7 cellular contexts compared by ENCODE assay signal in genomic region chr11:12318791-12319733, GRCh38. TPM values are rescaled to one million over a fixed set of nuclear protein-coding genes. Genes with fewer than 3 reads are reported as not detected.
DNase-seq lines count a peak whose midpoint lies in the region; ATAC-seq lines count a peak whose summit lies in the region.

No MANE protein-coding gene starts in this region.

- ATAC-seq in GM19023 (IDR thresholded peaks at IDR 0.05; ENCODE audit: unreplicated experiment) = no peak
- ATAC-seq in activated CD8-positive, alpha-beta T cell treated with anti-CD3 and anti-CD28 coated beads, Interleukin-2, amount 10 ng/mL, durations not matched to agents 7 days and 5 days = no peak

- H3K4me3 ChIP-seq in stomach smooth muscle (ENCODE audit: low read length in 2 of 2) = peak overlapping the region; percentile 17 to 20

- H3K27ac ChIP-seq in stomach smooth muscle (ENCODE audit: low read length) = peak overlapping the region; percentile 82

- no peaks in the 10 kb centered on the region for H3K36me3 ChIP-seq in stomach smooth muscle (ENCODE audit: control insufficient read depth in 2 of 2, insufficient read depth in 2 of 2, low read length in 2 of 2)

- H3K27me3 Mint-ChIP-seq in activated CD8-positive, alpha-beta T cell treated with anti-CD3 and anti-CD28 coated beads, Interleukin-2, amount 10 ng/mL, durations not matched to agents 7 days and 5 days (ENCODE audit: low read depth) = peaks cover 4% of the 10 kb centered on the region

- no peak overlapping the region for H3K4me3 Mint-ChIP-seq in activated CD8-positive, alpha-beta T cell treated with anti-CD3 and anti-CD28 coated beads, Interleukin-2, amount 10 ng/mL, durations not matched to agents 7 days and 5 days

- CTCF ChIA-PET in activated CD8-positive, alpha-beta T cell treated with anti-CD3 and anti-CD28 coated beads, Interleukin-2, amount 10 ng/mL, durations not matched to agents 7 days and 5 days (lab: Charles Lee) = interaction anchor here (1.1 to 1.8 kb wide), 2 partner anchors 13 to 575 kb away, joined by 3 to 9 read pairs; no protein-coding TSS in a partner anchor

- peak; percentile 94 for DNase-seq in H4 (ENCODE audit: low spot score)
- DNase-seq in NCI-H2171 treated with DMSO at 0.1 percent for 48 hours (lab: John Stamatoyannopoulos, UW) = peak; percentile 94
- DNase-seq in dedifferentiated amniotic fluid mesenchymal stem cell (ENCODE audit: extremely low spot score) = peak; percentile 74
- no peak for DNase-seq in medulla oblongata (ENCODE audit: extremely low spot score)
- DNase-seq in activated CD8-positive, alpha-beta T cell treated with anti-CD3 and anti-CD28 coated beads, Interleukin-2, amount 10 ng/mL, durations not matched to agents 7 days and 5 days = no peak

- peaks cover 17% of the 10 kb centered on the region for H3K4me1 Mint-ChIP-seq in activated CD8-positive, alpha-beta T cell treated with anti-CD3 and anti-CD28 coated beads, Interleukin-2, amount 10 ng/mL, durations not matched to agents 7 days and 5 days (ENCODE audit: low read depth)

- H3K27ac Mint-ChIP-seq in activated CD8-positive, alpha-beta T cell treated with anti-CD3 and anti-CD28 coated beads, Interleukin-2, amount 10 ng/mL, durations not matched to agents 7 days and 5 days = no peak overlapping the region

- no peaks in the 10 kb centered on the region for H3K36me3 Mint-ChIP-seq in activated CD8-positive, alpha-beta T cell treated with anti-CD3 and anti-CD28 coated beads, Interleukin-2, amount 10 ng/mL, durations not matched to agents 7 days and 5 days (ENCODE audit: low read depth)

- peaks cover 17% of the 10 kb centered on the region for H3K9me3 Mint-ChIP-seq in activated CD8-positive, alpha-beta T cell treated with anti-CD3 and anti-CD28 coated beads, Interleukin-2, amount 10 ng/mL, durations not matched to agents 7 days and 5 days (ENCODE audit: insufficient read depth)

- POLR2A ChIA-PET in activated CD8-positive, alpha-beta T cell treated with anti-CD3 and anti-CD28 coated beads, Interleukin-2, amount 10 ng/mL, durations not matched to agents 7 days and 5 days (lab: Charles Lee) = interaction anchor here (0.6 kb wide), 1 partner anchor 51 kb away, joined by 3 read pairs; no protein-coding TSS in a partner anchor

- H3K4me1 ChIP-seq in stomach smooth muscle (ENCODE audit: control insufficient read depth, insufficient read depth, low read length) = peaks cover 21% of the 10 kb centered on the region

- no peaks in the 10 kb centered on the region for H3K27me3 ChIP-seq in stomach smooth muscle (ENCODE audit: control insufficient read depth in 1 of 2, insufficient read depth in 2 of 2, low read length in 2 of 2)

- peak overlapping the region; percentile 43 to 66 for H3K9ac ChIP-seq in stomach smooth muscle (ENCODE audit: low read length in 2 of 2)

- peaks cover 5 to 6% of the 10 kb centered on the region in 2 donors for H3K9me3 ChIP-seq in stomach smooth muscle (ENCODE audit: control insufficient read depth in 2 of 2, low read length in 2 of 2)

RNA-seq across cellular contexts. Expression of gene PARVA, which starts 58.3 kb away (rescaled TPM):
- 36.0 and 37.1 TPM in 2 replicates for total RNA-seq in H4 (2014; rRNA removed; shearing (Covaris generic))
- total RNA-seq in activated CD8-positive, alpha-beta T cell treated with anti-CD3 and anti-CD28 coated beads, Interleukin-2, amount 10 ng/mL, durations not matched to agents 7 days and 5 days = not detected

Comparison
In these comparisons a context has a peak if more than half of its experiments do, and no peak if none do; other contexts are left out.
1. DNase-seq: peak in H4 (single experiment), NCI-H2171 treated with DMSO at 0.1 percent for 48 hours (single experiment) and dedifferentiated amniotic fluid mesenchymal stem cell (single experiment); none in medulla oblongata (single experiment) and activated CD8-positive, alpha-beta T cell treated with anti-CD3 and anti-CD28 coated beads, Interleukin-2, amount 10 ng/mL, durations not matched to agents 7 days and 5 days (single experiment).
2. RNA of gene PARVA, which starts 58.3 kb away (total RNA-seq): 36.0 to 37.1 TPM in H4; not detected in activated CD8-positive, alpha-beta T cell treated with anti-CD3 and anti-CD28 coated beads, Interleukin-2, amount 10 ng/mL, durations not matched to agents 7 days and 5 days; every median in the first group is over 10 times any median in the second.